Comparison of ENCODE assay signal across 1 cellular context in the genomic region with DNA sequence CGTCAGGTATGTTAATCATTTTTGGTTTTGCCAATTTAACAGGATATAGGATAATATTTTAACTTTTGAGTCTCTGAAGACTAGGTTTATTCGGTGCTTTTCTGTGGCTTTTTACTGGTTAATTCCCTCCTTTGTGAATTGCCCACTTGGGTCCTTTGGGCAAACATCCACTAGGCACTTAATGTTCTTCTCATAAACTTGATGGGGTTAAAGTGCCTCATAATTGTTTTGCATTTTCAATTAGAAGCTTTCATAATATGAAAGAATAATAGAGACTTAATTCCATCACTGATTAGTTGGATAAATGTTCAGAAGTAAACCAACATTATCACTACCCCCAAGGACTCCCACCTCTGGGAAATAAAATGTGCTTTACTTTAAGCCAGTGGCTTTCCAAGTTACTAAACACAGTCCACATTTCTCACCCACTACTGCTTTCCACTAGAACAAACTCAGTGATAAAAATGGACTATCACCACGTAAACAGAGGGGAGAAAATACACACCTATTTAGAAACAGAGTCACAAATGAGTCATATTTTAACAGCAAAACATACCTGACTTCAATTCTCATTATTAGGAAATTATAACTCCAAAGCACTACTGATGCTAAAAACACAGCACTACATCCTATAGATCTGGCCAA.
TF ChIP-seq lines count a peak whose summit lies in the region.

No MANE protein-coding gene starts in this region.

TF ChIP-seq in GM12891, 5 proteins besides CTCF, POLR2A, EP300 and RAD21:
- TF ChIP-seq TAF1 (IDR thresholded peaks at IDR 0.05; ENCODE audit: low read depth, low read length) (no peak), PAX5 (IDR thresholded peaks at IDR 0.05; ENCODE audit: insufficient read depth, low read length, severe bottlenecking) (no peak), SPI1 (IDR thresholded peaks at IDR 0.05; ENCODE audit: low read depth, low read length) (no peak), POLR2AphosphoS5 (IDR thresholded peaks at IDR 0.05; ENCODE audit: low read depth, low read length) (no peak), POU2F2 (IDR thresholded peaks at IDR 0.05; ENCODE audit: low read depth, low read length) (no peak)
